27 cellular contexts compared by ENCODE assay signal in genomic region chr17:81908793-81909192, GRCh38.
"Had no signal": no experiment of that assay in that cellular context is flagged by ENCODE, and none has a peak within 500 bp of the region (broad histone marks: within the 10 kb centered on the region; RNA-seq: fewer than 3 reads in every experiment).

No MANE protein-coding gene starts in this region.

- ATAC-seq: activated CD8-positive, alpha-beta T cell treated with anti-CD3 and anti-CD28 coated beads for 36 hours; activated naive CD4-positive, alpha-beta T cell treated with anti-CD3 and anti-CD28 coated beads, Interleukin-2, amount 50 U/mL, for 72 hours; K562; PC-3; Right ventricle myocardium inferior; SK-N-SH treated with all-trans-retinoic acid at 6 μM for 48 hours; T-cell had no signal

- H3K36me3 Mint-ChIP-seq: activated naive CD4-positive, alpha-beta T cell treated with anti-CD3 and anti-CD28 coated beads, Interleukin-2, amount 50 U/mL, for 72 hours had no signal

- H3K9me3 Mint-ChIP-seq: activated CD4-positive, alpha-beta T cell treated with anti-CD3 and anti-CD28 coated beads, Interleukin-2, amount 10 ng/mL, durations not matched to agents 24 days and 14 days; activated CD8-positive, alpha-beta T cell treated with anti-CD3 and anti-CD28 coated beads for 36 hours; activated naive CD4-positive, alpha-beta T cell treated with anti-CD3 and anti-CD28 coated beads for 36 hours; activated naive CD4-positive, alpha-beta T cell treated with anti-CD3 and anti-CD28 coated beads, Interleukin-2, amount 50 U/mL, for 72 hours; activated T-cell treated with anti-CD3 and anti-CD28 coated beads, Interleukin-2, amount 50 U/mL, for 24 hours; T-cell had no signal

- H3K9me3 ChIP-seq: Peyer's patch had no signal

- H3K27me3 ChIP-seq: brain microvascular endothelial cell, Peyer's patch had no signal

- H3K27ac ChIP-seq: brain microvascular endothelial cell had no signal

- H3K27ac Mint-ChIP-seq: activated CD4-positive, alpha-beta T cell treated with anti-CD3 and anti-CD28 coated beads, Interleukin-2, amount 10 ng/mL, durations not matched to agents 24 days and 14 days; activated CD8-positive, alpha-beta T cell treated with anti-CD3 and anti-CD28 coated beads for 36 hours; activated naive CD4-positive, alpha-beta T cell treated with anti-CD3 and anti-CD28 coated beads for 36 hours; activated naive CD4-positive, alpha-beta T cell treated with anti-CD3 and anti-CD28 coated beads, Interleukin-2, amount 50 U/mL, for 72 hours; activated T-cell treated with anti-CD3 and anti-CD28 coated beads, Interleukin-2, amount 50 U/mL, for 24 hours; T-cell had no signal

- H3K27me3 Mint-ChIP-seq: activated CD4-positive, alpha-beta T cell treated with anti-CD3 and anti-CD28 coated beads, Interleukin-2, amount 10 ng/mL, durations not matched to agents 24 days and 14 days; activated CD8-positive, alpha-beta T cell treated with anti-CD3 and anti-CD28 coated beads for 36 hours; activated T-cell treated with anti-CD3 and anti-CD28 coated beads, Interleukin-2, amount 50 U/mL, for 24 hours; T-cell had no signal

- DNase-seq: activated CD4-positive, alpha-beta T cell treated with anti-CD3 and anti-CD28 coated beads, Interleukin-2, amount 10 ng/mL, durations not matched to agents 24 days and 14 days; activated CD4-positive, alpha-beta T cell treated with anti-CD3 and anti-CD28 coated beads, Interleukin-2, amount 50 U/mL, for 4 hours; activated CD8-positive, alpha-beta T cell treated with anti-CD3 and anti-CD28 coated beads for 36 hours; activated gamma-delta T cell treated with Interleukin-2 at 50 U/mL for 16 hours; activated naive CD4-positive, alpha-beta T cell treated with anti-CD3 and anti-CD28 coated beads for 36 hours; activated T-cell treated with anti-CD3 and anti-CD28 coated beads, Interleukin-2, amount 50 U/mL, for 24 hours; amniotic stem cell; aorta; brain microvascular endothelial cell; central memory CD4-positive, alpha-beta T cell; NCI-H1105; NCI-H1417 treated with DMSO at 0.1 percent for 48 hours; NCI-H187 treated with DMSO at 0.1 percent for 48 hours; NCI-H2081; NCI-H226; NCI-H446 treated with DMSO at 0.1 percent for 48 hours; NCI-H524 treated with DMSO at 0.1 percent for 48 hours; PC-3; Peyer's patch; RPMI8226; SIG-M5; T-cell; T1000 had no signal

- H3K4me3 ChIP-seq: K562 had no signal
